In the genomic region with DNA sequence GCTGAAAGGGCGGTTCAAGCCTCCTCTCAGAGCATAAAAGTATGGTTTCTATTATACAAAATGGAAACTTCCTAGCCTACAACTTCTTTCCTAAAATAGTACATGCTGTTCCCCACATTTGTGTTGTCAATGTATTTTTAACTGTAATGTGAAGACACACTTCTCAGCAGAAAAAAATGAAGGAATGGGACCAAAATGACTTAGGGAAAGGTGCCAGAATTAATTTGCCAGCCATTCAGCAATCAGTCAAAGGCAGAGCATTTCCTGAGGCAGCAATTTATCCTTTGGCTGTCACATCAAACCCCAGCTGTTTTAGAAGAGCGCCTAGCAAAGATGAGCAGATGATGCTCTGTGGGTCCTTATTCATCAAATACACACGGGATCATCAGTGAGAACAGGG, we compare ENCODE assay signal across 23 cellular contexts.
"Had no signal": no experiment of that assay in that cellular context is flagged by ENCODE, and none has a peak within 500 bp of the region (broad histone marks: within the 10 kb centered on the region; RNA-seq: fewer than 3 reads in every experiment).

No MANE protein-coding gene starts in this region.

- H3K27ac Mint-ChIP-seq: activated CD8-positive, alpha-beta T cell treated with anti-CD3 and anti-CD28 coated beads, Interleukin-2, amount 10 ng/mL, durations not matched to agents 7 days and 5 days; activated naive CD4-positive, alpha-beta T cell treated with anti-CD3 and anti-CD28 coated beads, Interleukin-2, amount 50 U/mL, for 24 hours; activated T-helper 1 cell treated with anti-CD3 and anti-CD28 coated beads, Interleukin-12 subunit alpha, Interleukin-12 subunit beta, Interleukin-2, Interleukin-4 antibody, amounts not matched to agents 30 ng/mL and 10 ng/mL and 1 ng/mL, durations not matched to agents 14 hours and 24 hours and 36 hours had no signal

- H3K4me3 Mint-ChIP-seq: activated CD8-positive, alpha-beta T cell treated with anti-CD3 and anti-CD28 coated beads, Interleukin-2, amount 10 ng/mL, durations not matched to agents 7 days and 5 days; activated naive CD4-positive, alpha-beta T cell treated with anti-CD3 and anti-CD28 coated beads, Interleukin-2, amount 50 U/mL, for 24 hours; activated T-helper 1 cell treated with anti-CD3 and anti-CD28 coated beads, Interleukin-12 subunit alpha, Interleukin-12 subunit beta, Interleukin-2, Interleukin-4 antibody, amounts not matched to agents 30 ng/mL and 10 ng/mL and 1 ng/mL, durations not matched to agents 14 hours and 24 hours and 36 hours; immature natural killer cell; nephron had no signal

- H3K27me3 Mint-ChIP-seq: activated naive CD4-positive, alpha-beta T cell treated with anti-CD3 and anti-CD28 coated beads, Interleukin-2, amount 50 U/mL, for 24 hours had no signal

- ATAC-seq: activated CD8-positive, alpha-beta T cell treated with anti-CD3 and anti-CD28 coated beads, Interleukin-2, amount 10 ng/mL, durations not matched to agents 7 days and 5 days; body of pancreas; left ventricle myocardium superior; pancreas; psoas muscle; right cardiac atrium; stimulated activated naive CD8-positive, alpha-beta T cell treated with anti-CD3 and anti-CD28 coated beads, Interleukin-15, Interleukin-2, amounts not matched to agents 100 U/mL and 50 U/mL, for 24 hours had no signal

- H3K9me3 Mint-ChIP-seq: activated naive CD4-positive, alpha-beta T cell treated with anti-CD3 and anti-CD28 coated beads, Interleukin-2, amount 50 U/mL, for 24 hours; activated T-helper 1 cell treated with anti-CD3 and anti-CD28 coated beads, Interleukin-12 subunit alpha, Interleukin-12 subunit beta, Interleukin-2, Interleukin-4 antibody, amounts not matched to agents 30 ng/mL and 10 ng/mL and 1 ng/mL, durations not matched to agents 14 hours and 24 hours and 36 hours; immature natural killer cell; nephron had no signal

- DNase-seq: activated CD4-positive, alpha-beta T cell treated with anti-CD3 and anti-CD28 coated beads for 1 hour; activated CD4-positive, alpha-beta T cell treated with anti-CD3 and anti-CD28 coated beads, Interleukin-2, amount 50 U/mL, for 1 hour; activated CD8-positive, alpha-beta T cell treated with anti-CD3 and anti-CD28 coated beads, Interleukin-2, amount 10 ng/mL, durations not matched to agents 7 days and 5 days; activated gamma-delta T cell treated with Interleukin-2 at 50 U/mL for 16 hours; anterior cingulate cortex; body of pancreas; glutamatergic neuron; immature natural killer cell; kidney glomerular epithelial cell; left ventricle myocardium superior; mammary epithelial cell; midbrain; pancreas; psoas muscle; right cardiac atrium; stimulated activated CD4-positive, alpha-beta T cell treated with anti-CD3 and anti-CD28 coated beads, Interleukin-12 subunit alpha, Interleukin-12 subunit beta, amount 100 ng/mL, for 4 hours; stimulated activated CD4-positive, alpha-beta T cell treated with anti-CD3 and anti-CD28 coated beads, Interleukin-4, amount 100 ng/mL, for 4 hours; stimulated activated naive CD8-positive, alpha-beta T cell treated with anti-CD3 and anti-CD28 coated beads, Interleukin-15, Interleukin-2, amounts not matched to agents 100 U/mL and 50 U/mL, for 24 hours; substantia nigra; T-helper 9 cell had no signal

- H3K36me3 Mint-ChIP-seq: activated naive CD4-positive, alpha-beta T cell treated with anti-CD3 and anti-CD28 coated beads, Interleukin-2, amount 50 U/mL, for 24 hours had no signal
